Comparison of ENCODE assay signal across 8 cellular contexts in genomic region chr12:32107376-32108267, GRCh38. TPM values are rescaled to one million over a fixed set of nuclear protein-coding genes. Genes with fewer than 3 reads are reported as not detected.
DNase-seq lines count a peak whose midpoint lies in the region; ATAC-seq and TF ChIP-seq lines count a peak whose summit lies in the region.

No MANE protein-coding gene starts in this region.

- no peaks in the 10 kb centered on the region for H3K27me3 Mint-ChIP-seq in Calu3 (ENCODE audit: unreplicated experiment)
- H3K27me3 Mint-ChIP-seq in activated T-helper 17 cell treated with anti-CD3 and anti-CD28 coated beads, Interleukin-2, amount 50 U/mL, for 72 hours = no peaks in the 10 kb centered on the region

- TF ChIP-seq CTCF in Calu3 (IDR thresholded peaks at IDR 0.05; ENCODE audit: unreplicated experiment) (no peak), fibroblast of the aortic adventitia (IDR thresholded peaks at IDR 0.05; ENCODE audit: insufficient read depth, low read length) (no peak)

- peak; percentile 51 for ATAC-seq in activated T-helper 17 cell treated with anti-CD3 and anti-CD28 coated beads, Interleukin-2, amount 50 U/mL, for 72 hours (replicated peaks)
- ATAC-seq in aorta (ENCODE audit: low FRiP score) = peak; percentile 10

- DNase-seq in Calu3 (peak; percentile 16), H7 (no peak), NCI-H526 treated with DMSO at 0.1 percent for 48 hours (lab: John Stamatoyannopoulos, UW) (peak; percentile 38), fibroblast of the aortic adventitia (ENCODE audit: low read depth) (peak; percentile 65), occipital lobe (lab: John Stamatoyannopoulos, UW) (peak; percentile 33), aorta (no peak), MV-4-11 (lab: John Stamatoyannopoulos, UW) (no peak)

- BruUV-seq in Calu3 (replicated peaks; lab: Mats Ljungman, UMichigan) = TSS peak; percentile 54

- no peaks in the 10 kb centered on the region for H3K9me3 ChIP-seq in aorta (ENCODE audit: control insufficient read depth, low read length)

- intact Hi-C loops in Calu3 (cut with micrococcal nuclease; ENCODE audit: unreplicated experiment) (loop anchor here (2.0 to 5.0 kb wide), 2 partner anchors 47 to 435 kb away; no protein-coding TSS in a partner anchor), aorta (cut with DNase I) (loop anchor here in 1 of 2 donors (5.0 kb wide), 1 partner anchor 450 kb away; the partner anchor contains the start of gene ETFBKMT)

- H3K27ac ChIP-seq in aorta (ENCODE audit: low read depth in 1 of 2, low read length in 2 of 2) = peak overlapping the region in 1 of 2 donors; percentile 92

- no peaks in the 10 kb centered on the region for H3K9me3 Mint-ChIP-seq in Calu3 (ENCODE audit: low read depth, unreplicated experiment)
- no peaks in the 10 kb centered on the region for H3K9me3 Mint-ChIP-seq in activated T-helper 17 cell treated with anti-CD3 and anti-CD28 coated beads, Interleukin-2, amount 50 U/mL, for 72 hours

- peaks cover 44% of the 10 kb centered on the region for H3K36me3 Mint-ChIP-seq in Calu3 (ENCODE audit: insufficient read depth, unreplicated experiment)
- no peaks in the 10 kb centered on the region for H3K36me3 Mint-ChIP-seq in activated T-helper 17 cell treated with anti-CD3 and anti-CD28 coated beads, Interleukin-2, amount 50 U/mL, for 72 hours (ENCODE audit: low read depth)

- CTCF ChIA-PET in Calu3 (lab: Charles Lee) = interaction anchor here (0.5 to 2.2 kb wide), 6 partner anchors 8 to 705 kb away, joined by 3 to 9 read pairs (median 6); no protein-coding TSS in a partner anchor

- peak overlapping the region; percentile 97 for H3K4me3 ChIP-seq in H7 (ENCODE audit: insufficient read depth, low read depth, low read length)
- peak overlapping the region; percentile 84 for H3K4me3 ChIP-seq in fibroblast of the aortic adventitia (ENCODE audit: low read depth, low read length)
- peak overlapping the region; percentile 69 to 86 for H3K4me3 ChIP-seq in aorta (ENCODE audit: low read length in 2 of 2)

- H3K36me3 ChIP-seq in H7 (replicated peaks; ENCODE audit: control insufficient read depth, insufficient read depth, low read length) = no peaks in the 10 kb centered on the region
- H3K36me3 ChIP-seq in aorta (ENCODE audit: control insufficient read depth in 1 of 2, insufficient read depth in 2 of 2, low read length in 1 of 2) = no peaks in the 10 kb centered on the region

- peak overlapping the region; percentile 91 for H3K4me3 Mint-ChIP-seq in Calu3 (ENCODE audit: low read depth, unreplicated experiment)
- peak overlapping the region; percentile 81 for H3K4me3 Mint-ChIP-seq in activated T-helper 17 cell treated with anti-CD3 and anti-CD28 coated beads, Interleukin-2, amount 50 U/mL, for 72 hours

- WGBS in aorta, 2 donors = 4 to 5% methylated on average over 14 of the region's 14 CpGs

- peaks cover 0 to 1% of the 10 kb centered on the region in 2 donors for H3K4me1 ChIP-seq in aorta (ENCODE audit: control insufficient read depth in 1 of 2, insufficient read depth in 2 of 2, low read length in 2 of 2)

- peaks cover 18% of the 10 kb centered on the region for H3K4me1 Mint-ChIP-seq in Calu3 (ENCODE audit: low read depth, unreplicated experiment)
- peaks cover 26% of the 10 kb centered on the region for H3K4me1 Mint-ChIP-seq in activated T-helper 17 cell treated with anti-CD3 and anti-CD28 coated beads, Interleukin-2, amount 50 U/mL, for 72 hours

- no peaks in the 10 kb centered on the region for H3K27me3 ChIP-seq in H7 (ENCODE audit: control insufficient read depth, insufficient read depth, low read length)
- H3K27me3 ChIP-seq in aorta (ENCODE audit: control insufficient read depth in 1 of 2, insufficient read depth in 2 of 2, low read length in 1 of 2) = no peaks in the 10 kb centered on the region

- H3K27ac Mint-ChIP-seq in Calu3 (ENCODE audit: unreplicated experiment) = peak overlapping the region; percentile 83
- peak overlapping the region; percentile 91 for H3K27ac Mint-ChIP-seq in activated T-helper 17 cell treated with anti-CD3 and anti-CD28 coated beads, Interleukin-2, amount 50 U/mL, for 72 hours

RNA-seq across cellular contexts. Expression of gene BICD1, which starts 1.0 kb away (rescaled TPM):
- total RNA-seq in Calu3 (2022) = 37.3 and 45.6 TPM in 2 replicates
- total RNA-seq in H7 (2014; rRNA removed; shearing (Covaris generic)) = 13.1 and 19.9 TPM in 2 replicates
- 10 to 100 TPM in 1 of 2 donors, 1 to 10 TPM in 1; 7.8 to 15.7 TPM for total RNA-seq in activated T-helper 17 cell treated with anti-CD3 and anti-CD28 coated beads, Interleukin-2, amount 50 U/mL, for 72 hours
- 7.7 and 17.9 TPM in 2 replicates for total RNA-seq in fibroblast of the aortic adventitia (ENCODE audit: low replicate concordance)
- total RNA-seq in occipital lobe = 52.1 TPM
- total RNA-seq in aorta = 10 to 100 TPM; 42.1 to 42.6 TPM
- polyA plus RNA-seq in aorta = 1 to 10 TPM; 3.0 to 8.4 TPM

Comparison
In these comparisons a context has a peak if more than half of its experiments do, and no peak if none do; other contexts are left out.
1. DNase-seq: peak in Calu3 (single experiment), NCI-H526 treated with DMSO at 0.1 percent for 48 hours (single experiment), fibroblast of the aortic adventitia (single experiment) and occipital lobe (single experiment); none in H7 (single experiment), aorta (0 of 2) and MV-4-11 (single experiment).
2. Peak in every context shown above with its lines, with median percentiles within 50 percentile points of each other: H3K4me3 ChIP-seq.